ENCODE assay signal across 1 cellular context in the genomic region with DNA sequence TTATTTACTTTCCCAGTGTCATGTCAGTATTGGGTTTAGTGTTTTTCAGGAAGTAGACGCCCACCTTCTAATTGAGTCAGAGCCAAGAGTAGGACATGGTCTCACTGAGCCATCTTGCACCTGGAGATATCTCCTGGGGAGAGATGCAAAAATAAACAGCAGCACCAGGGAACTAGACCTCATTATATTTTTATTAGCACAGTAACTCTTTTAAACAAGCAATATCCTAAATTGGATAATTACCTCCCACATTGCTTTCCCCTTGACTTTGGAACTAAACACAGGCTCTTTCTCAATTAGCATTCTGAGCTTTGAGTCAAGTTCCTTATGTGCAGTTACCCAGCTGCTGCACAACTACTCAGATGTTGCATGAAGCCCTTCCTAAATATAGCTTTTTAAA.
TF ChIP-seq lines count a peak whose summit lies in the region.

No MANE protein-coding gene starts in this region.

TF ChIP-seq in HEK293, 187 proteins besides CTCF, POLR2A, EP300 and RAD21 (continued from another document and continues in another):
- TF ChIP-seq, protein P1, sequence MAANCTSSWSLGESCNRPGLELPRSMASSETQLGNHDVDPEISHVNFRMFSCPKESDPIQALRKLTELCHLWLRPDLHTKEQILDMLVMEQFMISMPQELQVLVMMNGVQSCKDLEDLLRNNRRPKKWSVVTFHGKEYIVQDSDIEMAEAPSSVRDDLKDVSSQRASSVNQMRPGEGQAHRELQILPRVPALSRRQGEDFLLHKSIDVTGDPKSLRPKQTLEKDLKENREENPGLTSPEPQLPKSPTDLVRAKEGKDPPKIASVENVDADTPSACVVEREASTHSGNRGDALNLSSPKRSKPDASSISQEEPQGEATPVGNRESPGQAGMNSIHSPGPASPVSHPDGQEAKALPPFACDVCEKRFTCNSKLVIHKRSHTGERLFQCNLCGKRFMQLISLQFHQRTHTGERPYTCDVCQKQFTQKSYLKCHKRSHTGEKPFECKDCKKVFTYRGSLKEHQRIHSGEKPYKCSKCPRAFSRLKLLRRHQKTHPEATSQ (tag by site-specific recombination; IDR thresholded peaks at IDR 0.05) = no peak
- TF ChIP-seq ZNF37A (tag by site-specific recombination; IDR thresholded peaks at IDR 0.05) (no peak), GFI1B (tag by site-specific recombination; IDR thresholded peaks at IDR 0.05) (no peak; the same call in 1 of the 2 replicates), ZNF837 (tag by site-specific recombination; IDR thresholded peaks at IDR 0.05) (no peak), HOXA7 (CRISPR knock-in tag; IDR thresholded peaks at IDR 0.05; ENCODE audit: borderline replicate concordance) (no peak), ZNF366 (tag by site-specific recombination; conservative IDR thresholded peaks at IDR 0.05) (peak; percentile 85), IKZF3 (tag by site-specific recombination; IDR thresholded peaks at IDR 0.05) (peak; percentile 80), REST (tag by site-specific recombination; IDR thresholded peaks at IDR 0.05) (no peak; the same call in 1 of the 2 replicates), TRIM28 (IDR thresholded peaks at IDR 0.05; ENCODE audit: borderline replicate concordance, low read length) (peak; percentile 61; the same call in 1 of the 2 replicates), ZNF133 (tag by site-specific recombination; IDR thresholded peaks at IDR 0.05) (no peak), ZBTB7A (tag by site-specific recombination; IDR thresholded peaks at IDR 0.05; ENCODE audit: low read depth) (no peak), YY2 (tag by site-specific recombination; IDR thresholded peaks at IDR 0.05) (no peak), HOXC10 (CRISPR knock-in tag; IDR thresholded peaks at IDR 0.05) (no peak), ZSCAN30 (tag by site-specific recombination; IDR thresholded peaks at IDR 0.05) (peak; percentile 90), ZBTB8A (tag by site-specific recombination; IDR thresholded peaks at IDR 0.05) (peak; percentile 76; the same call in 1 of the 2 replicates), ZNF76 (tag by site-specific recombination; IDR thresholded peaks at IDR 0.05; ENCODE audit: borderline replicate concordance, low read depth) (no peak), HOXD13 (CRISPR knock-in tag; IDR thresholded peaks at IDR 0.05; ENCODE audit: borderline replicate concordance) (0 out of 2 replicates have a peak, but pooled peaks have one; percentile 21), ZSCAN16 (tag by site-specific recombination; IDR thresholded peaks at IDR 0.05) (no peak), SCRT2 (tag by site-specific recombination; IDR thresholded peaks at IDR 0.05) (no peak), ZNF292 (tag by site-specific recombination; IDR thresholded peaks at IDR 0.05; ENCODE audit: borderline replicate concordance, low read depth) (no peak), ZNF776 (tag by site-specific recombination; IDR thresholded peaks at IDR 0.05; ENCODE audit: borderline replicate concordance) (no peak), BCL11A (tag by site-specific recombination; IDR thresholded peaks at IDR 0.05; ENCODE audit: low read depth) (peak; percentile 87), ZNF558 (tag by site-specific recombination; IDR thresholded peaks at IDR 0.05) (no peak), PRDM2 (tag by site-specific recombination; IDR thresholded peaks at IDR 0.05; ENCODE audit: borderline replicate concordance) (no peak), ZNF10 (tag by site-specific recombination; IDR thresholded peaks at IDR 0.05) (peak; percentile 66), ZNF626 (tag by site-specific recombination; IDR thresholded peaks at IDR 0.05) (no peak), ZNF777 (tag by site-specific recombination; IDR thresholded peaks at IDR 0.05; ENCODE audit: borderline replicate concordance) (no peak), SP2 (tag by site-specific recombination; IDR thresholded peaks at IDR 0.05) (no peak), ZNF341 (tag by site-specific recombination; IDR thresholded peaks at IDR 0.05; ENCODE audit: low read depth) (0 out of 2 replicates have a peak, but pooled peaks have one; percentile 32), ZNF221 (tag by site-specific recombination; IDR thresholded peaks at IDR 0.05; ENCODE audit: borderline replicate concordance) (no peak), MZF1 (tag by site-specific recombination; IDR thresholded peaks at IDR 0.05; ENCODE audit: borderline replicate concordance) (peak; percentile 60; the same call in 1 of the 2 replicates), ZNF449 (tag by site-specific recombination; IDR thresholded peaks at IDR 0.05) (no peak), KLF17 (tag by site-specific recombination; IDR thresholded peaks at IDR 0.05) (no peak), ZNF138 (tag by site-specific recombination; IDR thresholded peaks at IDR 0.05; ENCODE audit: borderline replicate concordance) (no peak), ZNF121 (tag by site-specific recombination; IDR thresholded peaks at IDR 0.05) (peak; percentile 68; the same call in 1 of the 2 replicates), ZNF600 (tag by site-specific recombination; IDR thresholded peaks at IDR 0.05) (no peak; the same call in 1 of the 2 replicates), ZFP37 (tag by site-specific recombination; IDR thresholded peaks at IDR 0.05) (no peak)
- TF ChIP-seq, protein P2, sequence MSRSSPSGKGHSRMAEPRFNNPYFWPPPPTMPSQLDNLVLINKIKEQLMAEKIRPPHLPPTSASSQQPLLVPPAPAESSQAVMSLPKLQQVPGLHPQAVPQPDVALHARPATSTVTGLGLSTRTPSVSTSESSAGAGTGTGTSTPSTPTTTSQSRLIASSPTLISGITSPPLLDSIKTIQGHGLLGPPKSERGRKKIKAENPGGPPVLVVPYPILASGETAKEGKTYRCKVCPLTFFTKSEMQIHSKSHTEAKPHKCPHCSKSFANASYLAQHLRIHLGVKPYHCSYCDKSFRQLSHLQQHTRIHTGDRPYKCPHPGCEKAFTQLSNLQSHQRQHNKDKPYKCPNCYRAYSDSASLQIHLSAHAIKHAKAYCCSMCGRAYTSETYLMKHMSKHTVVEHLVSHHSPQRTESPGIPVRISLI (tag by site-specific recombination; IDR thresholded peaks at IDR 0.05) = no peak
- TF ChIP-seq, protein P3, sequence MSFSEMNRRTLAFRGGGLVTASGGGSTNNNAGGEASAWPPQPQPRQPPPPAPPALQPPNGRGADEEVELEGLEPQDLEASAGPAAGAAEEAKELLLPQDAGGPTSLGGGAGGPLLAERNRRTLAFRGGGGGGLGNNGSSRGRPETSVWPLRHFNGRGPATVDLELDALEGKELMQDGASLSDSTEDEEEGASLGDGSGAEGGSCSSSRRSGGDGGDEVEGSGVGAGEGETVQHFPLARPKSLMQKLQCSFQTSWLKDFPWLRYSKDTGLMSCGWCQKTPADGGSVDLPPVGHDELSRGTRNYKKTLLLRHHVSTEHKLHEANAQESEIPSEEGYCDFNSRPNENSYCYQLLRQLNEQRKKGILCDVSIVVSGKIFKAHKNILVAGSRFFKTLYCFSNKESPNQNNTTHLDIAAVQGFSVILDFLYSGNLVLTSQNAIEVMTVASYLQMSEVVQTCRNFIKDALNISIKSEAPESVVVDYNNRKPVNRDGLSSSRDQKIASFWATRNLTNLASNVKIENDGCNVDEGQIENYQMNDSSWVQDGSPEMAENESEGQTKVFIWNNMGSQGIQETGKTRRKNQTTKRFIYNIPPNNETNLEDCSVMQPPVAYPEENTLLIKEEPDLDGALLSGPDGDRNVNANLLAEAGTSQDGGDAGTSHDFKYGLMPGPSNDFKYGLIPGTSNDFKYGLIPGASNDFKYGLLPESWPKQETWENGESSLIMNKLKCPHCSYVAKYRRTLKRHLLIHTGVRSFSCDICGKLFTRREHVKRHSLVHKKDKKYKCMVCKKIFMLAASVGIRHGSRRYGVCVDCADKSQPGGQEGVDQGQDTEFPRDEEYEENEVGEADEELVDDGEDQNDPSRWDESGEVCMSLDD (tag by site-specific recombination; IDR thresholded peaks at IDR 0.05) = no peak
- TF ChIP-seq, protein P4, sequence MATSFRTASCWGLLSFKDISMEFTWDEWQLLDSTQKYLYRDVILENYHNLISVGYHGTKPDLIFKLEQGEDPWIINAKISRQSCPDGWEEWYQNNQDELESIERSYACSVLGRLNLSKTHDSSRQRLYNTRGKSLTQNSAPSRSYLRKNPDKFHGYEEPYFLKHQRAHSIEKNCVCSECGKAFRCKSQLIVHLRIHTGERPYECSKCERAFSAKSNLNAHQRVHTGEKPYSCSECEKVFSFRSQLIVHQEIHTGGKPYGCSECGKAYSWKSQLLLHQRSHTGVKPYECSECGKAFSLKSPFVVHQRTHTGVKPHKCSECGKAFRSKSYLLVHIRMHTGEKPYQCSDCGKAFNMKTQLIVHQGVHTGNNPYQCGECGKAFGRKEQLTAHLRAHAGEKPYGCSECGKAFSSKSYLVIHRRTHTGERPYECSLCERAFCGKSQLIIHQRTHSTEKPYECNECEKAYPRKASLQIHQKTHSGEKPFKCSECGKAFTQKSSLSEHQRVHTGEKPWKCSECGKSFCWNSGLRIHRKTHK (tag by site-specific recombination; IDR thresholded peaks at IDR 0.05) = no peak
- TF ChIP-seq, protein P5, sequence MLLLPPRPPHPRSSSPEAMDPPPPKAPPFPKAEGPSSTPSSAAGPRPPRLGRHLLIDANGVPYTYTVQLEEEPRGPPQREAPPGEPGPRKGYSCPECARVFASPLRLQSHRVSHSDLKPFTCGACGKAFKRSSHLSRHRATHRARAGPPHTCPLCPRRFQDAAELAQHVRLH (tag by site-specific recombination; IDR thresholded peaks at IDR 0.05) = peak; percentile 92
